In the genomic region with DNA sequence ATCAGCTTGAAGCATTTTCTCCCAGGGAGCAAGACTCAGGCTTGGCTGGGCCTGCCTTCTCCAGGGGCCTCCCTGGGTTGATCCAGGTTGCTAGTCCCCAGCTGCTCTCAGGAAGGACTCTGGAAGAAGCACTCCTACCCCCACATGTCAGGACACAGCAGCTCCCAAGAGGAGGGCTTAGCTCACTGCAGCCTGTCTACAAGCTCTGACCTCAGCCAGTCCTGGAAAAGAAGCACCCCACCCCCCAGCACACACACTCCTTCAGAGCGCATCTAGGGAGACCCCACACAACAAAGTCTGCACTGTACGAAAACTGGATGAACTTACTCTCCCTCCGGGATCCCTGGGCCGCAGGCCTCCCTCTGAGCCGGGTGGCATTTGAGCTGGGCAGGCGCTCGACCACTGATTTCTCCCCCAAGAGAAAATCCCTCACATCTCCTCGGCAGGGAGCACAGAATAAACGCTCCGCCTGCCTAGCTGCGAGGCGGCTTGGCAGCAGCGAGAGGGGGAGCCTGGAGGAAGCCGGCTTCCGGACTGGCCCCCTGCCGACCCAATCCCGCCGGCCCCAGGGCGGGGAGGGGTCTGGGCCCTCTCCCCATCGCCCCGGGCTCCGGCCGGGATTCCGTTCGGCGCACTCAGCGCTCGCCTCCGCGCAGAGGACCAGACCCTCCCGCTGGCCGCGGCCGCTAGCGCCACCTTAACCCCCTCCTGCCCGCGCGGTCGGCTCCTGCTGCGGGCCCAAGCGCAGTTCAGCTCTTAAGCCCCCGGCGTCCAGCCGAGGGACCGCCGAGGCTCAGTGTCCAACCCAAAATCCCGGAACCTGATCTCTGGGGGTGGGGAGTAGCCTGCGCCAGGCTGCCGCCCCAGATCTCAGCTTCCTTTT, we compare ENCODE assay signal across 1 cellular context.
TF ChIP-seq lines count a peak whose summit lies in the region.

A gene (minus strand): TSS at position 458 of the 883 bp plus-strand sequence. CDS start 1,576 bp downstream, outside the sequence.

TF ChIP-seq in H1, 55 proteins besides CTCF, POLR2A, EP300 and RAD21 (continued from another document):
- TF ChIP-seq KDM5A (IDR thresholded peaks at IDR 0.05; ENCODE audit: low read length) (no peak), SP1 (IDR thresholded peaks at IDR 0.05; ENCODE audit: low read depth, low read length) (no peak), CHD1 (IDR thresholded peaks at IDR 0.05; ENCODE audit: low read depth, low read length) (no peak), MAFK (IDR thresholded peaks at IDR 0.05; ENCODE audit: low read depth, low read length) (no peak), RFX5 (IDR thresholded peaks at IDR 0.05; ENCODE audit: borderline replicate concordance, low read depth, low read length) (no peak), SUZ12 (IDR thresholded peaks at IDR 0.05; ENCODE audit: low read length) (peak; percentile 44), JUND (IDR thresholded peaks at IDR 0.05; ENCODE audit: low read length) (no peak), KDM4A (IDR thresholded peaks at IDR 0.05; ENCODE audit: low read depth, low read length, severe bottlenecking) (no peak), RNF2 (IDR thresholded peaks at IDR 0.05; ENCODE audit: borderline replicate concordance, low read depth, low read length, missing control alignments, poor library complexity, severe bottlenecking) (no peak), CEBPB (IDR thresholded peaks at IDR 0.05; ENCODE audit: low read depth, low read length) (no peak), BRCA1 (IDR thresholded peaks at IDR 0.05; ENCODE audit: low read depth, low read length) (no peak), TCF12 (IDR thresholded peaks at IDR 0.05; ENCODE audit: low read depth, low read length) (no peak), TAF1 (IDR thresholded peaks at IDR 0.05; ENCODE audit: low read depth, low read length) (no peak), SIX5 (IDR thresholded peaks at IDR 0.05; ENCODE audit: low read depth, low read length) (no peak), GABPA (IDR thresholded peaks at IDR 0.05; ENCODE audit: borderline replicate concordance, insufficient read depth, low read length) (0 out of 2 replicates have a peak, but pooled peaks have one; percentile 23), POU5F1 (IDR thresholded peaks at IDR 0.05; ENCODE audit: low read depth, low read length) (no peak), HDAC2 (IDR thresholded peaks at IDR 0.05; ENCODE audit: borderline replicate concordance in 1 of 2, low read depth in 2 of 2, low read length in 2 of 2) (no peak), BCL11A (IDR thresholded peaks at IDR 0.05; ENCODE audit: low read depth in 2 of 2, low read length in 2 of 2) (no peak)
- TF ChIP-seq, protein P1, sequence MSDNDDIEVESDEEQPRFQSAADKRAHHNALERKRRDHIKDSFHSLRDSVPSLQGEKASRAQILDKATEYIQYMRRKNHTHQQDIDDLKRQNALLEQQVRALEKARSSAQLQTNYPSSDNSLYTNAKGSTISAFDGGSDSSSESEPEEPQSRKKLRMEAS (IDR thresholded peaks at IDR 0.05): no peak
- TF ChIP-seq, protein P2, sequence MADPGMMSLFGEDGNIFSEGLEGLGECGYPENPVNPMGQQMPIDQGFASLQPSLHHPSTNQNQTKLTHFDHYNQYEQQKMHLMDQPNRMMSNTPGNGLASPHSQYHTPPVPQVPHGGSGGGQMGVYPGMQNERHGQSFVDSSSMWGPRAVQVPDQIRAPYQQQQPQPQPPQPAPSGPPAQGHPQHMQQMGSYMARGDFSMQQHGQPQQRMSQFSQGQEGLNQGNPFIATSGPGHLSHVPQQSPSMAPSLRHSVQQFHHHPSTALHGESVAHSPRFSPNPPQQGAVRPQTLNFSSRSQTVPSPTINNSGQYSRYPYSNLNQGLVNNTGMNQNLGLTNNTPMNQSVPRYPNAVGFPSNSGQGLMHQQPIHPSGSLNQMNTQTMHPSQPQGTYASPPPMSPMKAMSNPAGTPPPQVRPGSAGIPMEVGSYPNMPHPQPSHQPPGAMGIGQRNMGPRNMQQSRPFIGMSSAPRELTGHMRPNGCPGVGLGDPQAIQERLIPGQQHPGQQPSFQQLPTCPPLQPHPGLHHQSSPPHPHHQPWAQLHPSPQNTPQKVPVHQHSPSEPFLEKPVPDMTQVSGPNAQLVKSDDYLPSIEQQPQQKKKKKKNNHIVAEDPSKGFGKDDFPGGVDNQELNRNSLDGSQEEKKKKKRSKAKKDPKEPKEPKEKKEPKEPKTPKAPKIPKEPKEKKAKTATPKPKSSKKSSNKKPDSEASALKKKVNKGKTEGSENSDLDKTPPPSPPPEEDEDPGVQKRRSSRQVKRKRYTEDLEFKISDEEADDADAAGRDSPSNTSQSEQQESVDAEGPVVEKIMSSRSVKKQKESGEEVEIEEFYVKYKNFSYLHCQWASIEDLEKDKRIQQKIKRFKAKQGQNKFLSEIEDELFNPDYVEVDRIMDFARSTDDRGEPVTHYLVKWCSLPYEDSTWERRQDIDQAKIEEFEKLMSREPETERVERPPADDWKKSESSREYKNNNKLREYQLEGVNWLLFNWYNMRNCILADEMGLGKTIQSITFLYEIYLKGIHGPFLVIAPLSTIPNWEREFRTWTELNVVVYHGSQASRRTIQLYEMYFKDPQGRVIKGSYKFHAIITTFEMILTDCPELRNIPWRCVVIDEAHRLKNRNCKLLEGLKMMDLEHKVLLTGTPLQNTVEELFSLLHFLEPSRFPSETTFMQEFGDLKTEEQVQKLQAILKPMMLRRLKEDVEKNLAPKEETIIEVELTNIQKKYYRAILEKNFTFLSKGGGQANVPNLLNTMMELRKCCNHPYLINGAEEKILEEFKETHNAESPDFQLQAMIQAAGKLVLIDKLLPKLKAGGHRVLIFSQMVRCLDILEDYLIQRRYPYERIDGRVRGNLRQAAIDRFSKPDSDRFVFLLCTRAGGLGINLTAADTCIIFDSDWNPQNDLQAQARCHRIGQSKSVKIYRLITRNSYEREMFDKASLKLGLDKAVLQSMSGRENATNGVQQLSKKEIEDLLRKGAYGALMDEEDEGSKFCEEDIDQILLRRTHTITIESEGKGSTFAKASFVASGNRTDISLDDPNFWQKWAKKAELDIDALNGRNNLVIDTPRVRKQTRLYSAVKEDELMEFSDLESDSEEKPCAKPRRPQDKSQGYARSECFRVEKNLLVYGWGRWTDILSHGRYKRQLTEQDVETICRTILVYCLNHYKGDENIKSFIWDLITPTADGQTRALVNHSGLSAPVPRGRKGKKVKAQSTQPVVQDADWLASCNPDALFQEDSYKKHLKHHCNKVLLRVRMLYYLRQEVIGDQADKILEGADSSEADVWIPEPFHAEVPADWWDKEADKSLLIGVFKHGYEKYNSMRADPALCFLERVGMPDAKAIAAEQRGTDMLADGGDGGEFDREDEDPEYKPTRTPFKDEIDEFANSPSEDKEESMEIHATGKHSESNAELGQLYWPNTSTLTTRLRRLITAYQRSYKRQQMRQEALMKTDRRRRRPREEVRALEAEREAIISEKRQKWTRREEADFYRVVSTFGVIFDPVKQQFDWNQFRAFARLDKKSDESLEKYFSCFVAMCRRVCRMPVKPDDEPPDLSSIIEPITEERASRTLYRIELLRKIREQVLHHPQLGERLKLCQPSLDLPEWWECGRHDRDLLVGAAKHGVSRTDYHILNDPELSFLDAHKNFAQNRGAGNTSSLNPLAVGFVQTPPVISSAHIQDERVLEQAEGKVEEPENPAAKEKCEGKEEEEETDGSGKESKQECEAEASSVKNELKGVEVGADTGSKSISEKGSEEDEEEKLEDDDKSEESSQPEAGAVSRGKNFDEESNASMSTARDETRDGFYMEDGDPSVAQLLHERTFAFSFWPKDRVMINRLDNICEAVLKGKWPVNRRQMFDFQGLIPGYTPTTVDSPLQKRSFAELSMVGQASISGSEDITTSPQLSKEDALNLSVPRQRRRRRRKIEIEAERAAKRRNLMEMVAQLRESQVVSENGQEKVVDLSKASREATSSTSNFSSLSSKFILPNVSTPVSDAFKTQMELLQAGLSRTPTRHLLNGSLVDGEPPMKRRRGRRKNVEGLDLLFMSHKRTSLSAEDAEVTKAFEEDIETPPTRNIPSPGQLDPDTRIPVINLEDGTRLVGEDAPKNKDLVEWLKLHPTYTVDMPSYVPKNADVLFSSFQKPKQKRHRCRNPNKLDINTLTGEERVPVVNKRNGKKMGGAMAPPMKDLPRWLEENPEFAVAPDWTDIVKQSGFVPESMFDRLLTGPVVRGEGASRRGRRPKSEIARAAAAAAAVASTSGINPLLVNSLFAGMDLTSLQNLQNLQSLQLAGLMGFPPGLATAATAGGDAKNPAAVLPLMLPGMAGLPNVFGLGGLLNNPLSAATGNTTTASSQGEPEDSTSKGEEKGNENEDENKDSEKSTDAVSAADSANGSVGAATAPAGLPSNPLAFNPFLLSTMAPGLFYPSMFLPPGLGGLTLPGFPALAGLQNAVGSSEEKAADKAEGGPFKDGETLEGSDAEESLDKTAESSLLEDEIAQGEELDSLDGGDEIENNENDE (IDR thresholded peaks at IDR 0.05; ENCODE audit: insufficient replicate concordance, low read length): no peak
